ENCODE assay signal across 8 cellular contexts in the genomic region with DNA sequence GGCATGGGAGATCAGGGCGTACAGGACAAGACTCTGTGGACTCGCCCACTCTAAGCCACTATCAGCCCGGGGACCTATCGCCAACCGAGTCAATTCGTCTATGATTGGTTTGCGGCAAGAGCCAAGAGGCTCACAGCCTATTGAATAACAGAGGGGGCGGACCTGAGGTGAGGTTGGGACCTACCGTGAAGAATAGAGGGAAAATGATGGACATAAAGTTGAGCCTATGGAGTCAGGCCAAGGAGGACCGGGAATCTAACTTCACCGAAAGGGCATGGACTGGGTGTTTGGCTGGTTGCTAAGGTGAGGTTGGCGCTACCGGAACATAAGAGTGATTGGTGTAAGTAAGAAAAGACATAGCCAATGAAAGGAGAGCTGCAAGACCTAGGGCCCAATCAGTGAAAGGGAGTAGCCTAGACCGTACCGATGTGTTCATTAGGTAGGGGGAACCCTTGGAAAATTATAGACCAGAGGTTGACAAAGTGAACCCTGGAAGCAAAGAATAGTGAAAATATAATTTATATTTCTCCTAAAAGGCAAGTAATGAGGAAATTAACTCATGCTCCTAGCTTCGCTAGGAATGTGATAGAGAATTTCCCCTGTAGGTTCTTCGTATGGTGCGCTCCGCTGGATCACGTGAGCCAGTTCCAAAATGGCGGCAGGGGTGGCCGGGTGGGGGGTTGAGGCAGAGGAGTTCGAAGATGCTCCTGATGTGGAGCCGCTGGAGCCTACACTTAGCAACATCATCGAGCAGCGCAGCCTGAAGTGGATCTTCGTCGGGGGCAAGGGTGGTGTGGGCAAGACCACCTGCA. TPM values are rescaled to one million over a fixed set of nuclear protein-coding genes. Genes with fewer than 3 reads are reported as not detected.
DNase-seq lines count a peak whose midpoint lies in the region; ATAC-seq and TF ChIP-seq lines count a peak whose summit lies in the region.

A gene (plus strand): TSS at position 644 of the 812 bp plus-strand sequence. CDS start 9 bp downstream, at position 653.

- H3K9me3 ChIP-seq in duodenal mucosa (ENCODE audit: control insufficient read depth in 1 of 2, low read length in 2 of 2): no peaks in the 10 kb centered on the region
- H3K9me3 ChIP-seq in right lobe of liver: no peaks in the 10 kb centered on the region

- H3K4me1 ChIP-seq in duodenal mucosa (ENCODE audit: control insufficient read depth in 1 of 2, insufficient read depth in 2 of 2, low read length in 2 of 2) (peaks cover 21 to 33% of the 10 kb centered on the region in 2 donors), right lobe of liver (peaks cover 0 to 30% (median 7%) of the 10 kb centered on the region in 4 donors)

- peak; percentile 36 for TF ChIP-seq POLR2A in right lobe of liver (IDR thresholded peaks at IDR 0.05)

- TF ChIP-seq CTCF in C4-2B (conservative IDR thresholded peaks at IDR 0.05) (no peak), right lobe of liver (IDR thresholded peaks at IDR 0.05) (no peak)

- intact Hi-C loops in right lobe of liver (cut with DNase I): no loop called here

- DNase-seq in NCI-H748 treated with DMSO at 0.1 percent for 48 hours (lab: John Stamatoyannopoulos, UW) (peak; percentile 98), right lobe of liver (peak; percentile 86 to 96 (median 90))
- DNase-seq in activated CD4-positive, alpha-beta T cell treated with anti-CD3 and anti-CD28 coated beads, Interleukin-2, amount 50 U/mL, for 48 hours: peak; percentile 78 to 83
- peak; percentile 70 to 71 for DNase-seq in stimulated activated CD4-positive, alpha-beta T cell treated with anti-CD3 and anti-CD28 coated beads, Interleukin-4, amount 100 ng/mL, for 4 hours

- WGBS in right lobe of liver (ENCODE audit: insufficient coverage, low coverage, low lambda C conversion rate, missing lambda C conversion rate): 0% methylated on average over 21 of the region's 28 CpGs

- H3K36me3 ChIP-seq in duodenal mucosa (ENCODE audit: control insufficient read depth in 1 of 2, insufficient read depth in 2 of 2, low read length in 2 of 2): peaks cover 0 to 14% of the 10 kb centered on the region in 2 donors
- H3K36me3 ChIP-seq in right lobe of liver: peaks cover 0 to 18% (median 0%) of the 10 kb centered on the region in 4 donors

- no peaks in the 10 kb centered on the region for H3K27me3 ChIP-seq in duodenal mucosa (ENCODE audit: control insufficient read depth in 1 of 2, insufficient read depth in 2 of 2, low read length in 2 of 2)
- H3K27me3 ChIP-seq in right lobe of liver: no peaks in the 10 kb centered on the region

- peak within 1 kb of the TSS; percentile 79 for H3K27ac ChIP-seq in C4-2B
- peak within 1 kb of the TSS; percentile 61 for H3K27ac ChIP-seq in duodenal mucosa (ENCODE audit: low read depth, low read length)
- peak within 1 kb of the TSS; percentile 79 to 88 (median 85) for H3K27ac ChIP-seq in right lobe of liver

- peak within 1 kb of the TSS; percentile 71 to 82 for H3K9ac ChIP-seq in duodenal mucosa (ENCODE audit: low read depth in 1 of 2, low read length in 2 of 2)

- ATAC-seq in GM19372 (IDR thresholded peaks at IDR 0.05; ENCODE audit: low read depth, unreplicated experiment) (peak; percentile 68), HG03558 (IDR thresholded peaks at IDR 0.05; ENCODE audit: extremely low read depth, unreplicated experiment) (peak; percentile 49), right lobe of liver (peak; percentile 74 to 88 (median 81))

- H3K4me3 ChIP-seq in duodenal mucosa (ENCODE audit: low read depth in 1 of 2, low read length in 2 of 2): peak within 1 kb of the TSS; percentile 98 to 99
- H3K4me3 ChIP-seq in right lobe of liver: peak within 1 kb of the TSS; percentile 69 to 84 (median 81)

RNA-seq across cellular contexts. Expression of the gene that starts here (rescaled TPM):
- 10 to 100 TPM; 22.3 to 35.8 (median 25.8) TPM for total RNA-seq in right lobe of liver

Comparison
In these comparisons a context has a peak if more than half of its experiments do, and no peak if none do; other contexts are left out.
1. Peak in every context shown above with its lines: DNase-seq, ATAC-seq, H3K4me3 ChIP-seq and H3K27ac ChIP-seq.